10 cellular contexts compared by ENCODE assay signal in genomic region chr4:87033902-87034301, GRCh38.
DNase-seq lines count a peak whose midpoint lies in the region; ATAC-seq, FAIRE-seq and TF ChIP-seq lines count a peak whose summit lies in the region.
"Had no signal": no experiment of that assay in that cellular context is flagged by ENCODE, and none has a peak within 500 bp of the region (broad histone marks: within the 10 kb centered on the region; RNA-seq: fewer than 3 reads in every experiment).

No MANE protein-coding gene starts in this region.

- H3K27me3 ChIP-seq in IMR-90 (ENCODE audit: control insufficient read depth, insufficient read depth, low read length) (no peaks in the 10 kb centered on the region), rectal smooth muscle tissue (ENCODE audit: control insufficient read depth, insufficient read depth, low read length) (no peaks in the 10 kb centered on the region)

- no peak for FAIRE-seq in A549 (lab: Jason Lieb, UNC)

- H2AK9ac ChIP-seq in IMR-90 (replicated peaks; ENCODE audit: low read depth, low read length, poor library complexity) = no peak overlapping the region

- H3K18ac ChIP-seq in IMR-90 (ENCODE audit: low read depth, low read length) = no peak overlapping the region

- CTCF ChIA-PET in A549 (lab: Yijun Ruan, JAX) = interaction anchor here (0.6 kb wide), 1 partner anchor 12 kb away, joined by 5 read pairs; no protein-coding TSS in a partner anchor
- CTCF ChIA-PET in IMR-90 (lab: Yijun Ruan, JAX) = interaction anchor here (0.8 to 1.2 kb wide), 2 partner anchors 27 to 111 kb away, joined by 3 read pairs; no protein-coding TSS in a partner anchor

- ATAC-seq in A549 (peak; percentile 20 to 32; a peak in 1 of 6 replicates), IMR-90 (ENCODE audit: low read depth) (no peak), HG03442 (IDR thresholded peaks at IDR 0.05; ENCODE audit: unreplicated experiment) (no peak), GM21619 (IDR thresholded peaks at IDR 0.05; ENCODE audit: unreplicated experiment) (no peak)

- no peak overlapping the region for H4K8ac ChIP-seq in IMR-90 (ENCODE audit: low read depth in 2 of 2, low read length in 2 of 2)

- TF ChIP-seq RAD21 in A549 (conservative IDR thresholded peaks at IDR 0.05 in 1 of 2, IDR thresholded peaks at IDR 0.05 in 1 of 2) (no peak), IMR-90 (IDR thresholded peaks at IDR 0.05; ENCODE audit: low read length) (no peak)

- no peak overlapping the region for H3K4me3 ChIP-seq in A549
- no peak overlapping the region for H3K4me3 ChIP-seq in IMR-90 (ENCODE audit: insufficient read depth, low read depth, low read length)
- H3K4me3 ChIP-seq in epithelial cell of proximal tubule (ENCODE audit: low read depth, low read length) = no peak overlapping the region
- H3K4me3 ChIP-seq in rectal smooth muscle tissue (ENCODE audit: low read length) = no peak overlapping the region

- peak overlapping the region; percentile 24; the same call in 1 of the 2 replicates for H3K23ac ChIP-seq in IMR-90 (ENCODE audit: low read depth, low read length)

- no peak overlapping the region for H4K5ac ChIP-seq in IMR-90 (ENCODE audit: low read depth, low read length)

- no peak overlapping the region for H3K4ac ChIP-seq in IMR-90 (ENCODE audit: low read depth, low read length)

- H3K4me1 ChIP-seq in A549 (peaks cover 76% of the 10 kb centered on the region), IMR-90 (ENCODE audit: control insufficient read depth, insufficient read depth, low read length) (peaks cover 31% of the 10 kb centered on the region), rectal smooth muscle tissue (ENCODE audit: control insufficient read depth, insufficient read depth, low read length) (peaks cover 77% of the 10 kb centered on the region)

- dilution Hi-C loops in IMR-90 (cut with HindIII; ENCODE audit: low sequenced_read_pairs, unreplicated experiment) = no loop called here

- H2BK5ac ChIP-seq in IMR-90 (ENCODE audit: low read depth, low read length, poor library complexity, severe bottlenecking) = no peak overlapping the region

- H3K14ac ChIP-seq in IMR-90 (replicated peaks; ENCODE audit: low read depth, low read length) = no peak overlapping the region; the same call in 1 of the 2 replicates

- H3K9me3 ChIP-seq in A549 = no peaks in the 10 kb centered on the region
- H3K9me3 ChIP-seq in IMR-90 (ENCODE audit: control insufficient read depth, insufficient read depth, low read length) = no peaks in the 10 kb centered on the region

- H3K9ac ChIP-seq in IMR-90 (ENCODE audit: low read depth, low read length) (no peak overlapping the region), rectal smooth muscle tissue (ENCODE audit: low read length) (no peak overlapping the region)

- intact Hi-C loops in IMR-90 (cut with micrococcal nuclease) = no loop called here

- H2AK5ac ChIP-seq in IMR-90 (ENCODE audit: low read depth, low read length) = peak overlapping the region; percentile 39; the same call in 1 of the 2 replicates

- H3K9me1 ChIP-seq in IMR-90 (ENCODE audit: insufficient read depth, low read length) = peaks cover 12% of the 10 kb centered on the region; the same call in 1 of the 2 replicates

- in situ Hi-C loops in IMR-90 (cut with MboI; ENCODE audit: low sequenced_read_pairs) = no loop called here

- no peak overlapping the region for H2BK120ac ChIP-seq in IMR-90 (ENCODE audit: low read depth, low read length)

- TF ChIP-seq EP300 in A549 (IDR thresholded peaks at IDR 0.05) = no peak

- no TSS peak for BruUV-seq in IMR-90 (replicated peaks; lab: Mats Ljungman, UMichigan)

- peaks cover 46 to 91% of the 10 kb centered on the region in 2 experiments for H3K79me1 ChIP-seq in IMR-90 (ENCODE audit: low read depth in 1 of 2, low read length in 2 of 2)

- DNase-seq in A549 (ENCODE audit: low read depth in 1 of 2, low spot score in 1 of 2) (no peak), IMR-90 (no peak), epithelial cell of proximal tubule (ENCODE audit: low read depth) (no peak), SHP77 treated with DMSO at 0.1 percent for 48 hours (lab: John Stamatoyannopoulos, UW) (no peak)
- no peak for DNase-seq in stimulated activated naive CD4-positive, alpha-beta T cell (lab: John Stamatoyannopoulos, UW)
- DNase-seq: DMS153, T-helper 1 cell had no signal

- no peak overlapping the region for H3K56ac ChIP-seq in IMR-90 (ENCODE audit: extremely low read depth, insufficient read depth, low read length)

- no peak overlapping the region for H2BK15ac ChIP-seq in IMR-90 (ENCODE audit: low read depth, low read length)

- no peak for TF ChIP-seq CTCF in A549 (IDR thresholded peaks at IDR 0.05)
- TF ChIP-seq CTCF in IMR-90 (conservative IDR thresholded peaks at IDR 0.05; ENCODE audit: low read depth, low read length) = no peak
- peak; percentile 38 for TF ChIP-seq CTCF in epithelial cell of proximal tubule (conservative IDR thresholded peaks at IDR 0.05; ENCODE audit: low read depth, low read length)

- H3K4me2 ChIP-seq in A549 = peak overlapping the region; percentile 48; the same call in 2 of the 3 replicates
- no peak overlapping the region for H3K4me2 ChIP-seq in IMR-90 (ENCODE audit: low read depth, low read length)

- no peaks in the 10 kb centered on the region; the same call in 1 of the 2 replicates for H3K36me3 ChIP-seq in IMR-90 (ENCODE audit: control insufficient read depth, insufficient read depth, low read length)
- no peaks in the 10 kb centered on the region for H3K36me3 ChIP-seq in rectal smooth muscle tissue (ENCODE audit: control insufficient read depth, insufficient read depth, low read length)

- peak overlapping the region; percentile 40 for H2AFZ ChIP-seq in IMR-90 (replicated peaks; ENCODE audit: low read length, poor library complexity)

- POLR2A ChIA-PET in A549 (lab: Yijun Ruan, JAX) (no interaction called here), IMR-90 (lab: Charles Lee; ENCODE audit: unreplicated experiment) (no interaction called here)

- H4K20me1 ChIP-seq in IMR-90 (ENCODE audit: insufficient read depth, low read length) = peaks cover 46% of the 10 kb centered on the region

- no peak for TF ChIP-seq POLR2A in A549 (IDR thresholded peaks at IDR 0.05; ENCODE audit: low read length)
- TF ChIP-seq POLR2A in IMR-90 (IDR thresholded peaks at IDR 0.05; ENCODE audit: low read depth, low read length) = no peak

- H3K27ac ChIP-seq in A549 = peak overlapping the region in 1 of 2 experiments; percentile 42; a peak in 2 of 6 replicates
- no peak overlapping the region for H3K27ac ChIP-seq in IMR-90 (ENCODE audit: insufficient read depth, low read length)
- H3K27ac ChIP-seq in rectal smooth muscle tissue (ENCODE audit: low read depth, low read length) = peak overlapping the region; percentile 45

- no peak overlapping the region for H4K91ac ChIP-seq in IMR-90 (ENCODE audit: insufficient read depth, low read depth, low read length)

- 89% methylated on average over 8 of the region's 8 CpGs for WGBS in A549 (ENCODE audit: missing lambda C conversion rate)
- 94% methylated on average over 5 of the region's 8 CpGs; no CpG with 5 or more reads in 1 of the 2 experiments for WGBS in IMR-90 (ENCODE audit: extremely low coverage in 2 of 2, insufficient read length in 1 of 2), 2 experiments

- 0 out of 2 replicates have a peak overlapping the region, but pooled peaks have one; percentile 14 for H2BK20ac ChIP-seq in IMR-90 (ENCODE audit: low read depth, low read length)

TF ChIP-seq in A549, 52 proteins besides CTCF, POLR2A, EP300 and RAD21 (continues in another document):
- no peak for TF ChIP-seq RARB (CRISPR knock-in tag; IDR thresholded peaks at IDR 0.05)
- no peak for TF ChIP-seq HOXA7 (CRISPR knock-in tag; IDR thresholded peaks at IDR 0.05)
- no peak for TF ChIP-seq NPAS2 (CRISPR knock-in tag; IDR thresholded peaks at IDR 0.05; ENCODE audit: borderline replicate concordance)
- TF ChIP-seq CHD2 (IDR thresholded peaks at IDR 0.05; ENCODE audit: low read length, partially characterized antibody) = no peak
- TF ChIP-seq HOXB5 (CRISPR knock-in tag; IDR thresholded peaks at IDR 0.05) = no peak
- no peak for TF ChIP-seq KDM1A (IDR thresholded peaks at IDR 0.05; ENCODE audit: low read depth)
- no peak for TF ChIP-seq PBX3 (IDR thresholded peaks at IDR 0.05)
- TF ChIP-seq MAX (IDR thresholded peaks at IDR 0.05) = no peak
- no peak for TF ChIP-seq ZC3H11A (IDR thresholded peaks at IDR 0.05)

TF ChIP-seq in IMR-90, 13 proteins besides CTCF, POLR2A, EP300 and RAD21:
- TF ChIP-seq MXI1 (IDR thresholded peaks at IDR 0.05; ENCODE audit: borderline replicate concordance, low read depth, low read length) (no peak), ELK1 (IDR thresholded peaks at IDR 0.05; ENCODE audit: borderline replicate concordance, low read depth, low read length) (no peak), CHD1 (IDR thresholded peaks at IDR 0.05; ENCODE audit: low read depth, low read length) (no peak), USF2 (IDR thresholded peaks at IDR 0.05; ENCODE audit: low read depth, low read length) (no peak), BHLHE40 (IDR thresholded peaks at IDR 0.05; ENCODE audit: low read depth, low read length) (no peak), RCOR1 (IDR thresholded peaks at IDR 0.05; ENCODE audit: insufficient replicate concordance, low read length) (no peak), FOS (IDR thresholded peaks at IDR 0.05; ENCODE audit: low read depth, low read length) (no peak), RFX5 (IDR thresholded peaks at IDR 0.05; ENCODE audit: low read depth, low read length) (no peak), CEBPB (IDR thresholded peaks at IDR 0.05; ENCODE audit: low read depth, low read length) (no peak), SMC3 (IDR thresholded peaks at IDR 0.05; ENCODE audit: low read depth, low read length) (no peak), MAFK (IDR thresholded peaks at IDR 0.05; ENCODE audit: low read depth, low read length) (no peak), NFE2L2 (IDR thresholded peaks at IDR 0.05; ENCODE audit: low read depth, low read length) (no peak), MAZ (IDR thresholded peaks at IDR 0.05; ENCODE audit: borderline replicate concordance, low read depth, low read length) (no peak)

Comparison
In these comparisons a context has a peak if more than half of its experiments do, and no peak if none do; other contexts are left out.
1. ATAC-seq: peak in A549 (2 of 2); none in IMR-90 (single experiment), HG03442 (single experiment) and GM21619 (single experiment).